In genomic region chr16:14014284-14014625, GRCh38 we compare ENCODE assay signal across 13 cellular contexts. TPM values are rescaled to one million over a fixed set of nuclear protein-coding genes. Genes with fewer than 3 reads are reported as not detected.
A peak's percentile ranks its signal among the peaks of the same experiment; 100 is the strongest.
DNase-seq lines count a peak whose midpoint lies in the region; ATAC-seq, FAIRE-seq and TF ChIP-seq lines count a peak whose summit lies in the region.
"Had no signal": no experiment of that assay in that cellular context is flagged by ENCODE, and none has a peak within 500 bp of the region (broad histone marks: within the 10 kb centered on the region; RNA-seq: fewer than 3 reads in every experiment).

No MANE protein-coding gene starts in this region.

- no peak for FAIRE-seq in bronchial epithelial cell (lab: Jason Lieb, UNC)

- in situ Hi-C loops in Panc1 (cut with HindIII; ENCODE audit: low pct_unique_long_range_greater_than_20kb, low sequenced_read_pairs), result no loop called here
- in situ Hi-C loops in transverse colon (cut with MboI; ENCODE audit: low pct_ligation_motif_present in 1 of 4, low pct_unique_long_range_greater_than_20kb in 1 of 4, low sequenced_read_pairs in 3 of 4), result no loop called here

- no peaks in the 10 kb centered on the region for H3K27me3 ChIP-seq in Panc1 (ENCODE audit: control insufficient read depth, insufficient read depth, low read length)
- no peaks in the 10 kb centered on the region for H3K27me3 ChIP-seq in bronchial epithelial cell (ENCODE audit: control insufficient read depth, insufficient read depth, low read length)
- H3K27me3 ChIP-seq in transverse colon, result no peaks in the 10 kb centered on the region

- POLR2A ChIA-PET in Panc1 (lab: Charles Lee), result no interaction called here

- TF ChIP-seq CTCF in Panc1 (IDR thresholded peaks at IDR 0.05), result no peak
- no peak for TF ChIP-seq CTCF in bronchial epithelial cell (IDR thresholded peaks at IDR 0.05; ENCODE audit: insufficient read depth, low read length, severe bottlenecking)
- TF ChIP-seq CTCF in nephron (IDR thresholded peaks at IDR 0.05; ENCODE audit: unreplicated experiment in 3 of 3), result no peak
- TF ChIP-seq CTCF in transverse colon (IDR thresholded peaks at IDR 0.05), result no peak

- DNase-seq in Panc1 (ENCODE audit: low read depth, low spot score) (no peak), bronchial epithelial cell (ENCODE audit: low read depth) (peak; percentile 92), transverse colon (no peak), HT-29 (ENCODE audit: low spot score) (no peak), NCI-H1105 treated with DMSO at 0.1 percent for 48 hours (lab: John Stamatoyannopoulos, UW) (no peak)
- DNase-seq: activated CD8-positive, alpha-beta memory T cell treated with anti-CD3 and anti-CD28 coated beads, Interleukin-2, amount 50 U/mL, for 48 hours; CD4-positive, alpha-beta T cell; MV-4-11; natural killer cell; NCI-H2107 had no signal

- no peaks in the 10 kb centered on the region for H3K9me3 Mint-ChIP-seq in nephron
- H3K9me3 Mint-ChIP-seq: activated naive CD4-positive, alpha-beta T cell treated with anti-CD3 and anti-CD28 coated beads, Interleukin-2, amount 50 U/mL, for 24 hours; CD4-positive, alpha-beta T cell had no signal

- no peak for ATAC-seq in Panc1
- ATAC-seq in GM19467 (IDR thresholded peaks at IDR 0.05; ENCODE audit: unreplicated experiment), result no peak
- ATAC-seq: natural killer cell had no signal

- H3K4me3 Mint-ChIP-seq in nephron, result peak overlapping the region in 2 of 3 experiments; percentile 2 to 64
- H3K4me3 Mint-ChIP-seq: activated naive CD4-positive, alpha-beta T cell treated with anti-CD3 and anti-CD28 coated beads, Interleukin-2, amount 50 U/mL, for 24 hours; CD4-positive, alpha-beta T cell; natural killer cell had no signal

- H3K36me3 ChIP-seq in Panc1 (ENCODE audit: control insufficient read depth, insufficient read depth, low read length) (no peaks in the 10 kb centered on the region), bronchial epithelial cell (ENCODE audit: control insufficient read depth, insufficient read depth, low read length) (no peaks in the 10 kb centered on the region), transverse colon (no peaks in the 10 kb centered on the region)

- intact Hi-C loops in Panc1 (cut with micrococcal nuclease; ENCODE audit: unreplicated experiment), result no loop called here
- intact Hi-C loops in transverse colon (cut with DNase I; ENCODE audit: low total_unique reads), result no loop called here

- TF ChIP-seq POLR2A in transverse colon (IDR thresholded peaks at IDR 0.05), result no peak

- peaks cover 56% of the 10 kb centered on the region for H3K4me1 Mint-ChIP-seq in nephron
- H3K4me1 Mint-ChIP-seq: activated naive CD4-positive, alpha-beta T cell treated with anti-CD3 and anti-CD28 coated beads, Interleukin-2, amount 50 U/mL, for 24 hours; natural killer cell had no signal

- H3K9me3 ChIP-seq in Panc1 (ENCODE audit: control insufficient read depth, insufficient read depth, low read depth, low read length), result no peaks in the 10 kb centered on the region
- H3K9me3 ChIP-seq in transverse colon, result no peaks in the 10 kb centered on the region

- CTCF ChIA-PET in Panc1 (lab: Charles Lee), result no interaction called here

- H3K36me3 Mint-ChIP-seq in nephron (ENCODE audit: low read depth), result no peaks in the 10 kb centered on the region
- H3K36me3 Mint-ChIP-seq: activated naive CD4-positive, alpha-beta T cell treated with anti-CD3 and anti-CD28 coated beads, Interleukin-2, amount 50 U/mL, for 24 hours; natural killer cell had no signal

- H3K4me3 ChIP-seq in Panc1 (ENCODE audit: low read depth in 2 of 2, low read length in 2 of 2) (peak overlapping the region in 1 of 2 experiments; percentile 32; a peak in 1 of 4 replicates), bronchial epithelial cell (ENCODE audit: low read depth, low read length) (no peak overlapping the region), transverse colon (no peak overlapping the region)

- no TSS peak for BruUV-seq in Panc1 (replicated peaks; lab: Mats Ljungman, UMichigan)

- TF ChIP-seq EP300 in transverse colon (IDR thresholded peaks at IDR 0.05; ENCODE audit: low read depth), result no peak

- H3K4me1 ChIP-seq in Panc1 (ENCODE audit: control insufficient read depth, insufficient read depth, low read length) (peaks cover 27% of the 10 kb centered on the region), transverse colon (peaks cover 0 to 8% (median 0%) of the 10 kb centered on the region in 4 donors)

- H3K27ac Mint-ChIP-seq in nephron, result peak overlapping the region; percentile 93 to 96 (median 95)
- H3K27ac Mint-ChIP-seq: activated naive CD4-positive, alpha-beta T cell treated with anti-CD3 and anti-CD28 coated beads, Interleukin-2, amount 50 U/mL, for 24 hours; CD4-positive, alpha-beta T cell; natural killer cell had no signal

- H3K27ac ChIP-seq in Panc1 (ENCODE audit: low read length), result peak overlapping the region; percentile 48
- peak overlapping the region; percentile 27 to 70 (median 50) for H3K27ac ChIP-seq in transverse colon

- WGBS in transverse colon (ENCODE audit: low coverage in 1 of 2), 2 donors, result 81% methylated on average over 5 of the region's 5 CpGs; no CpG with 5 or more reads in 1 of the 2 donors

- no peaks in the 10 kb centered on the region for H3K27me3 Mint-ChIP-seq in nephron (ENCODE audit: low read depth)

RNA-seq across cellular contexts. Expression of gene MRTFB, which starts 56.9 kb away (rescaled TPM):
- total RNA-seq in Panc1 (2021; ENCODE audit: unreplicated experiment), result 90.5 TPM
- polyA plus RNA-seq in Panc1 (2012; ENCODE audit: insufficient read length), result 23.1 TPM
- 6.8 and 11.3 TPM in 2 replicates for total RNA-seq in bronchial epithelial cell
- 10 to 100 TPM; 37.8 to 82.7 (median 47.9) TPM for total RNA-seq in transverse colon
- 6.5 TPM in 2 replicates for total RNA-seq in HT-29 (2014; rRNA removed; shearing (Covaris generic))
